32 cellular contexts compared by ENCODE assay signal in the genomic region with DNA sequence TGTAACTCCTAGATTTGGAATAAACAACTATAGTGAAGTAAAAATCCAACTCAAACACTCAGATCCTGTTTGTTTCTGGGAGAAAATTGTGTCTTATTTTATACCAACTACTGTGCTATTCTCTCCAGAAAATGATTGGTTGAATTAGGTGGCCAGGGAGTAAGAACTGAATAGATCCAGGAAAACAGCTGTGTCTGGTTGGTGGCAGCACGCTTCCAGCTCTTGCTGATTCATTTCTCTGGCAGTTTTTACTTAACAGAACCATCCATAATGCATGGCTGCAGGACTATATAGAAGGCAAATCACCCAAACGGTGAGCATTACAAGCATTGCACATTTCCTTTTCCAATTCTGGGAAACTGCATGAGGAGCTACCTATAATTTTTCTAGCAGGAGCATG.
"Had no signal": no experiment of that assay in that cellular context is flagged by ENCODE, and none has a peak within 500 bp of the region (broad histone marks: within the 10 kb centered on the region; RNA-seq: fewer than 3 reads in every experiment).

No MANE protein-coding gene starts in this region.

- H3K36me3 Mint-ChIP-seq: activated CD8-positive, alpha-beta memory T cell treated with anti-CD3 and anti-CD28 coated beads, Interleukin-2, amount 10 ng/mL, durations not matched to agents 7 days and 5 days; activated naive CD4-positive, alpha-beta T cell treated with anti-CD3 and anti-CD28 coated beads, Interleukin-2, amount 50 U/mL, for 24 hours; activated naive CD8-positive, alpha-beta T cell treated with anti-CD3 and anti-CD28 coated beads, Interleukin-2, amount 10 ng/mL, durations not matched to agents 7 days and 5 days; brain had no signal

- H3K27ac ChIP-seq: KMS-11, Peyer's patch, WERI-Rb-1 had no signal

- H3K9me3 Mint-ChIP-seq: activated naive CD4-positive, alpha-beta T cell treated with anti-CD3 and anti-CD28 coated beads, Interleukin-2, amount 50 U/mL, for 24 hours had no signal

- DNase-seq: activated CD4-positive, alpha-beta memory T cell treated with anti-CD3 and anti-CD28 coated beads, Interleukin-2, amount 10 ng/mL, durations not matched to agents 7 days and 5 days; activated CD4-positive, alpha-beta T cell treated with anti-CD3 and anti-CD28 coated beads for 1 hour; activated CD4-positive, alpha-beta T cell treated with anti-CD3 and anti-CD28 coated beads for 48 hours; activated CD4-positive, CD25-positive, alpha-beta regulatory T cell; activated CD8-positive, alpha-beta memory T cell treated with anti-CD3 and anti-CD28 coated beads for 24 hours; activated CD8-positive, alpha-beta memory T cell treated with anti-CD3 and anti-CD28 coated beads, Interleukin-2, amount 10 ng/mL, durations not matched to agents 7 days and 5 days; activated CD8-positive, alpha-beta memory T cell treated with anti-CD3 and anti-CD28 coated beads, Interleukin-2, amount 50 U/mL, for 48 hours; activated effector memory CD4-positive, alpha-beta T cell treated with anti-CD3 and anti-CD28 coated beads, Interleukin-2, amount 50 U/mL, for 16 hours; activated naive CD4-positive, alpha-beta T cell; activated naive CD8-positive, alpha-beta T cell treated with anti-CD3 and anti-CD28 coated beads, Interleukin-2, amount 10 ng/mL, durations not matched to agents 7 days and 5 days; activated T-cell treated with anti-CD3 and anti-CD28 coated beads, Interleukin-2, amount 50 U/mL, for 48 hours; amygdala; central memory CD4-positive, alpha-beta T cell; NCI-H1105 treated with DMSO at 0.1 percent for 48 hours; NCI-H1436; NCI-H1694; NCI-H1930; NCI-H2081 treated with DMSO at 0.1 percent for 48 hours; NCI-H226; NCI-H446 treated with DMSO at 0.1 percent for 48 hours; NCI-H524; NCI-H748 treated with DMSO at 0.1 percent for 48 hours; NK-92 treated with Interleukin-12 subunit alpha and Interleukin-12 subunit beta, amount 100 ng/mL, for 24 hours; PC-3; Peyer's patch; RPMI8226; SHP77 treated with DMSO at 0.1 percent for 48 hours; T1000; WERI-Rb-1 had no signal

- H3K4me3 Mint-ChIP-seq: activated CD4-positive, alpha-beta memory T cell treated with anti-CD3 and anti-CD28 coated beads, Interleukin-2, amount 10 ng/mL, durations not matched to agents 7 days and 5 days; activated CD8-positive, alpha-beta memory T cell treated with anti-CD3 and anti-CD28 coated beads, Interleukin-2, amount 10 ng/mL, durations not matched to agents 7 days and 5 days; activated naive CD4-positive, alpha-beta T cell treated with anti-CD3 and anti-CD28 coated beads, Interleukin-2, amount 50 U/mL, for 24 hours; activated naive CD8-positive, alpha-beta T cell treated with anti-CD3 and anti-CD28 coated beads, Interleukin-2, amount 10 ng/mL, durations not matched to agents 7 days and 5 days; brain had no signal

- H3K27ac Mint-ChIP-seq: activated CD4-positive, alpha-beta memory T cell treated with anti-CD3 and anti-CD28 coated beads, Interleukin-2, amount 10 ng/mL, durations not matched to agents 7 days and 5 days; activated CD8-positive, alpha-beta memory T cell treated with anti-CD3 and anti-CD28 coated beads, Interleukin-2, amount 10 ng/mL, durations not matched to agents 7 days and 5 days; activated naive CD4-positive, alpha-beta T cell treated with anti-CD3 and anti-CD28 coated beads, Interleukin-2, amount 50 U/mL, for 24 hours; activated naive CD8-positive, alpha-beta T cell treated with anti-CD3 and anti-CD28 coated beads, Interleukin-2, amount 10 ng/mL, durations not matched to agents 7 days and 5 days; brain had no signal

- H3K4me1 Mint-ChIP-seq: activated CD4-positive, alpha-beta memory T cell treated with anti-CD3 and anti-CD28 coated beads, Interleukin-2, amount 10 ng/mL, durations not matched to agents 7 days and 5 days; activated CD8-positive, alpha-beta memory T cell treated with anti-CD3 and anti-CD28 coated beads, Interleukin-2, amount 10 ng/mL, durations not matched to agents 7 days and 5 days; activated naive CD4-positive, alpha-beta T cell treated with anti-CD3 and anti-CD28 coated beads, Interleukin-2, amount 50 U/mL, for 24 hours; activated naive CD8-positive, alpha-beta T cell treated with anti-CD3 and anti-CD28 coated beads, Interleukin-2, amount 10 ng/mL, durations not matched to agents 7 days and 5 days had no signal

- H3K27me3 Mint-ChIP-seq: activated naive CD4-positive, alpha-beta T cell treated with anti-CD3 and anti-CD28 coated beads, Interleukin-2, amount 50 U/mL, for 24 hours had no signal
